ENCODE assay signal across 21 cellular contexts in genomic region chr22:29813126-29813525, GRCh38.
"Had no signal": no experiment of that assay in that cellular context is flagged by ENCODE, and none has a peak within 500 bp of the region (broad histone marks: within the 10 kb centered on the region; RNA-seq: fewer than 3 reads in every experiment).

No MANE protein-coding gene starts in this region.

- H3K4me1 ChIP-seq: ascending aorta had no signal

- ATAC-seq: effector memory CD8-positive, alpha-beta T cell; heart left ventricle; natural killer cell treated with Interleukin-12 subunit alpha and Interleukin-12 subunit beta and Interleukin-15 and Interleukin-18, amount 100 ng/mL, for 72 hours; sciatic nerve; stimulated activated memory B cell treated with anti-CD40 and anti-IgM and Interleukin-4, amounts not matched to agents 10 μg/mL and 1 μg/mL and 100 μg/mL, for 72 hours; stimulated activated naive CD8-positive, alpha-beta T cell treated with anti-CD3 and anti-CD28 coated beads, Interleukin-15, amount 100 ng/mL, for 72 hours had no signal

- H3K27me3 ChIP-seq: ascending aorta, heart left ventricle, thyroid gland, upper lobe of left lung had no signal

- DNase-seq: activated CD4-positive, alpha-beta T cell treated with anti-CD3 and anti-CD28 coated beads for 4 hours; activated CD4-positive, alpha-beta T cell treated with anti-CD3 and anti-CD28 coated beads, Interleukin-2, amount 50 U/mL, for 4 hours; activated CD4-positive, CD25-positive, alpha-beta regulatory T cell; activated gamma-delta T cell; activated naive CD4-positive, alpha-beta T cell treated with anti-CD3 and anti-CD28 coated beads, Interleukin-2, amount 10 ng/mL, durations not matched to agents 7 days and 5 days; activated naive CD8-positive, alpha-beta T cell treated with anti-CD3 and anti-CD28 coated beads, Interleukin-2, amount 10 ng/mL, durations not matched to agents 7 days and 5 days; activated T-cell treated with anti-CD3 and anti-CD28 coated beads, Interleukin-2, amount 50 U/mL, for 1 hour; cortex of kidney; effector memory CD8-positive, alpha-beta T cell; heart left ventricle; lower lobe of right lung; stimulated activated CD4-positive, alpha-beta T cell treated with anti-CD3 and anti-CD28 coated beads, Interleukin-4, amount 100 ng/mL, for 24 hours; stimulated activated naive CD8-positive, alpha-beta T cell treated with anti-CD3 and anti-CD28 coated beads, Interleukin-15, amount 100 ng/mL, for 72 hours; SW 1271; T-helper 2 cell; thyroid gland; upper lobe of left lung had no signal

- H3K9me3 ChIP-seq: ascending aorta, heart left ventricle, lower lobe of right lung, thyroid gland, upper lobe of left lung had no signal

- H3K4me3 ChIP-seq: ascending aorta, heart left ventricle, lower lobe of right lung, thyroid gland, upper lobe of left lung had no signal

- H3K27ac ChIP-seq: ascending aorta, heart left ventricle, thyroid gland had no signal
